In the genomic region with DNA sequence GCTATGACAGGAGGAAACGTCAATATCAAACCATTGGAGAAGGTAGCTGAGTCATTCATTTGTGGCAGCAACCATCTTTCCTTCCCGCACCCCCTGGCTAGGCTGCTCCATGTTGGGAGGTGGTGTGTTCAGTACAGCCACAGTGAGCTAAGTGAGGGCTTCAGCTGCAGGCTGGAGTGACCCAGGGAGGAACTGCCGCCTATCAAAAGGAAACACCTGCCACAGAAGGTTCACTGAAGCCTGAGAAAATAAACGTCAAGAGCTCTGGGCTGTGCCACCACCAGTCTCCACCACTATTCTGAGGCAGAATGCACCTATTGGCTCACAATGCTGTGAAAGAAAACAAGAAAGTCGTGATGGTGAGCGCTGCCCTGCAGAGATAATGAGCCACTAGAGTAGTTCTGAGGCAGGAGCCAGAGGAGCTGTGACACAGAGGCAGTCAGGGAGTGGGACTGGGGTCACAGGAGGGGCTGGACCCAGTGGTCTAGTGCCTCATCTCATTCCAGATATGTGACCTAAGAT, we compare ENCODE assay signal across 8 cellular contexts.
DNase-seq lines count a peak whose midpoint lies in the region; ATAC-seq lines count a peak whose summit lies in the region.

No MANE protein-coding gene starts in this region.

- ATAC-seq in GM19438 (IDR thresholded peaks at IDR 0.05; ENCODE audit: low read depth, unreplicated experiment) (peak; percentile 60), HG03521 (IDR thresholded peaks at IDR 0.05; ENCODE audit: unreplicated experiment) (peak; percentile 61)

- H3K36me3 Mint-ChIP-seq in T-helper 1 cell treated with Interleukin-12 subunit alpha and Interleukin-12 subunit beta and Interleukin-4 antibody, amounts not matched to agents 30 μg/mL and 1 μg/mL, for 36 hours (ENCODE audit: low read depth), result peaks cover 30% of the 10 kb centered on the region

- DNase-seq in COLO668 (lab: John Stamatoyannopoulos, UW; ENCODE audit: unreplicated experiment), result peak; percentile 9
- peak; percentile 80 for DNase-seq in central memory CD4-positive, alpha-beta T cell
- DNase-seq in stimulated activated CD8-positive, alpha-beta memory T cell treated with anti-CD3 and anti-CD28 coated beads, Interleukin-15, amount 100 ng/mL, for 24 hours (ENCODE audit: low read depth), result peak; percentile 20
- no peak for DNase-seq in NCI-H524 (lab: John Stamatoyannopoulos, UW)
- no peak for DNase-seq in NCI-H524 treated with DMSO at 0.1 percent for 48 hours (lab: John Stamatoyannopoulos, UW)

- peaks cover 3% of the 10 kb centered on the region for H3K27me3 Mint-ChIP-seq in T-helper 1 cell treated with Interleukin-12 subunit alpha and Interleukin-12 subunit beta and Interleukin-4 antibody, amounts not matched to agents 30 μg/mL and 1 μg/mL, for 36 hours (ENCODE audit: low read depth)

- peaks cover 11% of the 10 kb centered on the region for H3K9me3 Mint-ChIP-seq in T-helper 1 cell treated with Interleukin-12 subunit alpha and Interleukin-12 subunit beta and Interleukin-4 antibody, amounts not matched to agents 30 μg/mL and 1 μg/mL, for 36 hours

- H3K4me1 Mint-ChIP-seq in T-helper 1 cell treated with Interleukin-12 subunit alpha and Interleukin-12 subunit beta and Interleukin-4 antibody, amounts not matched to agents 30 μg/mL and 1 μg/mL, for 36 hours (ENCODE audit: low read depth), result peaks cover 55% of the 10 kb centered on the region

- H3K4me3 Mint-ChIP-seq in T-helper 1 cell treated with Interleukin-12 subunit alpha and Interleukin-12 subunit beta and Interleukin-4 antibody, amounts not matched to agents 30 μg/mL and 1 μg/mL, for 36 hours, result peak overlapping the region; percentile 90

- peak overlapping the region; percentile 100 for H3K27ac Mint-ChIP-seq in T-helper 1 cell treated with Interleukin-12 subunit alpha and Interleukin-12 subunit beta and Interleukin-4 antibody, amounts not matched to agents 30 μg/mL and 1 μg/mL, for 36 hours

Comparison
In these comparisons a context has a peak if more than half of its experiments do, and no peak if none do; other contexts are left out.
1. DNase-seq: peak in COLO668 (single experiment), central memory CD4-positive, alpha-beta T cell (single experiment) and stimulated activated CD8-positive, alpha-beta memory T cell treated with anti-CD3 and anti-CD28 coated beads, Interleukin-15, amount 100 ng/mL, for 24 hours (single experiment); none in NCI-H524 (0 of 2) and NCI-H524 treated with DMSO at 0.1 percent for 48 hours (single experiment).